36 cellular contexts compared by ENCODE assay signal in genomic region chr7:54690892-54691291, GRCh38.
"Had no signal": no experiment of that assay in that cellular context is flagged by ENCODE, and none has a peak within 500 bp of the region (broad histone marks: within the 10 kb centered on the region; RNA-seq: fewer than 3 reads in every experiment).

No MANE protein-coding gene starts in this region.

- H3K27ac Mint-ChIP-seq: activated CD4-positive, alpha-beta memory T cell treated with anti-CD3 and anti-CD28 coated beads, Interleukin-2, amount 10 ng/mL, durations not matched to agents 7 days and 5 days; activated CD4-positive, alpha-beta T cell treated with anti-CD3 and anti-CD28 coated beads for 36 hours; activated CD4-positive, alpha-beta T cell treated with anti-CD3 and anti-CD28 coated beads, Interleukin-2, amount 10 ng/mL, durations not matched to agents 7 days and 5 days; activated CD8-positive, alpha-beta memory T cell treated with anti-CD3 and anti-CD28 coated beads, Interleukin-2, amount 10 ng/mL, durations not matched to agents 7 days and 5 days; activated CD8-positive, alpha-beta T cell treated with anti-CD3 and anti-CD28 coated beads, Interleukin-2, amount 10 ng/mL, durations not matched to agents 7 days and 5 days; activated naive CD4-positive, alpha-beta T cell treated with anti-CD3 and anti-CD28 coated beads, Interleukin-2, amount 10 ng/mL, durations not matched to agents 7 days and 5 days; activated naive CD4-positive, alpha-beta T cell treated with anti-CD3 and anti-CD28 coated beads, Interleukin-2, amount 50 U/mL, for 24 hours; activated naive CD8-positive, alpha-beta T cell; activated naive CD8-positive, alpha-beta T cell treated with anti-CD3 and anti-CD28 coated beads, Interleukin-2, amount 10 ng/mL, durations not matched to agents 7 days and 5 days; activated naive CD8-positive, alpha-beta T cell treated with anti-CD3 and anti-CD28 coated beads, Interleukin-2, amount 50 U/mL, for 24 hours; activated T-cell treated with anti-CD3 and anti-CD28 coated beads, Interleukin-2, amount 50 U/mL, for 24 hours; activated T-helper 2 cell treated with anti-CD3 and anti-CD28 coated beads, Interferon-gamma antibody, Interleukin-2, Interleukin-4, amounts not matched to agents 10 μg/mL and 5 μg/mL and 100 μg/mL, durations not matched to agents 14 hours and 24 hours and 36 hours; brain; T-helper 1 cell treated with Interleukin-12 subunit alpha and Interleukin-12 subunit beta and Interleukin-4 antibody, amounts not matched to agents 30 μg/mL and 1 μg/mL, for 36 hours; T-helper 2 cell treated with Interferon-gamma antibody and Interleukin-4, amounts not matched to agents 5 μg/mL and 100 μg/mL, for 36 hours had no signal

- H3K4me3 Mint-ChIP-seq: activated CD4-positive, alpha-beta memory T cell treated with anti-CD3 and anti-CD28 coated beads, Interleukin-2, amount 10 ng/mL, durations not matched to agents 7 days and 5 days; activated CD4-positive, alpha-beta T cell treated with anti-CD3 and anti-CD28 coated beads for 36 hours; activated CD4-positive, alpha-beta T cell treated with anti-CD3 and anti-CD28 coated beads, Interleukin-2, amount 10 ng/mL, durations not matched to agents 7 days and 5 days; activated CD8-positive, alpha-beta memory T cell treated with anti-CD3 and anti-CD28 coated beads, Interleukin-2, amount 10 ng/mL, durations not matched to agents 7 days and 5 days; activated CD8-positive, alpha-beta T cell treated with anti-CD3 and anti-CD28 coated beads, Interleukin-2, amount 10 ng/mL, durations not matched to agents 7 days and 5 days; activated naive CD4-positive, alpha-beta T cell treated with anti-CD3 and anti-CD28 coated beads, Interleukin-2, amount 10 ng/mL, durations not matched to agents 7 days and 5 days; activated naive CD4-positive, alpha-beta T cell treated with anti-CD3 and anti-CD28 coated beads, Interleukin-2, amount 50 U/mL, for 24 hours; activated naive CD8-positive, alpha-beta T cell; activated naive CD8-positive, alpha-beta T cell treated with anti-CD3 and anti-CD28 coated beads, Interleukin-2, amount 10 ng/mL, durations not matched to agents 7 days and 5 days; activated naive CD8-positive, alpha-beta T cell treated with anti-CD3 and anti-CD28 coated beads, Interleukin-2, amount 50 U/mL, for 24 hours; activated T-cell treated with anti-CD3 and anti-CD28 coated beads, Interleukin-2, amount 50 U/mL, for 24 hours; brain; central memory CD8-positive, alpha-beta T cell; T-helper 1 cell treated with Interleukin-12 subunit alpha and Interleukin-12 subunit beta and Interleukin-4 antibody, amounts not matched to agents 30 μg/mL and 1 μg/mL, for 36 hours; T-helper 2 cell treated with Interferon-gamma antibody and Interleukin-4, amounts not matched to agents 5 μg/mL and 100 μg/mL, for 36 hours had no signal

- H3K9me3 Mint-ChIP-seq: activated CD4-positive, alpha-beta memory T cell treated with anti-CD3 and anti-CD28 coated beads, Interleukin-2, amount 10 ng/mL, durations not matched to agents 7 days and 5 days; activated CD4-positive, alpha-beta T cell treated with anti-CD3 and anti-CD28 coated beads, Interleukin-2, amount 10 ng/mL, durations not matched to agents 7 days and 5 days; activated naive CD4-positive, alpha-beta T cell treated with anti-CD3 and anti-CD28 coated beads, Interleukin-2, amount 50 U/mL, for 24 hours; activated naive CD8-positive, alpha-beta T cell treated with anti-CD3 and anti-CD28 coated beads, Interleukin-2, amount 50 U/mL, for 24 hours; activated T-cell treated with anti-CD3 and anti-CD28 coated beads, Interleukin-2, amount 50 U/mL, for 24 hours; activated T-helper 2 cell treated with anti-CD3 and anti-CD28 coated beads, Interferon-gamma antibody, Interleukin-2, Interleukin-4, amounts not matched to agents 10 μg/mL and 5 μg/mL and 100 μg/mL, durations not matched to agents 14 hours and 24 hours and 36 hours; central memory CD8-positive, alpha-beta T cell; T-helper 1 cell treated with Interleukin-12 subunit alpha and Interleukin-12 subunit beta and Interleukin-4 antibody, amounts not matched to agents 30 μg/mL and 1 μg/mL, for 36 hours; T-helper 2 cell treated with Interferon-gamma antibody and Interleukin-4, amounts not matched to agents 5 μg/mL and 100 μg/mL, for 36 hours had no signal

- H3K9me3 ChIP-seq: ascending aorta had no signal

- H3K36me3 ChIP-seq: ascending aorta, cardiac muscle cell had no signal

- H3K4me1 ChIP-seq: ascending aorta had no signal

- H3K27ac ChIP-seq: ascending aorta, cardiac muscle cell, VCaP had no signal

- ATAC-seq: activated CD4-positive, alpha-beta T cell treated with anti-CD3 and anti-CD28 coated beads for 36 hours; activated CD4-positive, CD25-positive, alpha-beta regulatory T cell treated with anti-CD3 and anti-CD28 coated beads, Interleukin-2, amount 50 U/mL, for 24 hours; activated CD8-positive, alpha-beta memory T cell treated with anti-CD3 and anti-CD28 coated beads, Interleukin-2, amount 10 ng/mL, durations not matched to agents 7 days and 5 days; activated CD8-positive, alpha-beta T cell treated with anti-CD3 and anti-CD28 coated beads, Interleukin-2, amount 10 ng/mL, durations not matched to agents 7 days and 5 days; activated naive CD8-positive, alpha-beta T cell treated with anti-CD3 and anti-CD28 coated beads, Interleukin-2, amount 50 U/mL, for 24 hours had no signal

- H3K4me1 Mint-ChIP-seq: activated CD4-positive, alpha-beta memory T cell treated with anti-CD3 and anti-CD28 coated beads, Interleukin-2, amount 10 ng/mL, durations not matched to agents 7 days and 5 days; activated CD4-positive, alpha-beta T cell treated with anti-CD3 and anti-CD28 coated beads for 36 hours; activated CD4-positive, alpha-beta T cell treated with anti-CD3 and anti-CD28 coated beads, Interleukin-2, amount 10 ng/mL, durations not matched to agents 7 days and 5 days; activated CD8-positive, alpha-beta memory T cell treated with anti-CD3 and anti-CD28 coated beads, Interleukin-2, amount 10 ng/mL, durations not matched to agents 7 days and 5 days; activated naive CD4-positive, alpha-beta T cell treated with anti-CD3 and anti-CD28 coated beads, Interleukin-2, amount 10 ng/mL, durations not matched to agents 7 days and 5 days; activated naive CD4-positive, alpha-beta T cell treated with anti-CD3 and anti-CD28 coated beads, Interleukin-2, amount 50 U/mL, for 24 hours; activated naive CD8-positive, alpha-beta T cell treated with anti-CD3 and anti-CD28 coated beads, Interleukin-2, amount 10 ng/mL, durations not matched to agents 7 days and 5 days; activated naive CD8-positive, alpha-beta T cell treated with anti-CD3 and anti-CD28 coated beads, Interleukin-2, amount 50 U/mL, for 24 hours; brain; central memory CD8-positive, alpha-beta T cell had no signal

- H3K27me3 ChIP-seq: ascending aorta, cardiac muscle cell had no signal

- DNase-seq: activated CD4-positive, alpha-beta memory T cell treated with anti-CD3 and anti-CD28 coated beads, Interleukin-2, amount 10 ng/mL, durations not matched to agents 7 days and 5 days; activated CD4-positive, alpha-beta T cell treated with anti-CD3 and anti-CD28 coated beads for 1 hour; activated CD4-positive, alpha-beta T cell treated with anti-CD3 and anti-CD28 coated beads for 36 hours; activated CD4-positive, alpha-beta T cell treated with anti-CD3 and anti-CD28 coated beads for 48 hours; activated CD4-positive, alpha-beta T cell treated with anti-CD3 and anti-CD28 coated beads, Interleukin-2, amount 10 ng/mL, durations not matched to agents 7 days and 5 days; activated CD4-positive, alpha-beta T cell treated with anti-CD3 and anti-CD28 coated beads, Interleukin-2, amount 50 U/mL, for 48 hours; activated CD4-positive, CD25-positive, alpha-beta regulatory T cell; activated CD8-positive, alpha-beta memory T cell treated with anti-CD3 and anti-CD28 coated beads for 24 hours; activated CD8-positive, alpha-beta memory T cell treated with anti-CD3 and anti-CD28 coated beads, Interleukin-2, amount 10 ng/mL, durations not matched to agents 7 days and 5 days; activated CD8-positive, alpha-beta memory T cell treated with anti-CD3 and anti-CD28 coated beads, Interleukin-2, amount 50 U/mL, for 48 hours; activated CD8-positive, alpha-beta T cell treated with anti-CD3 and anti-CD28 coated beads, Interleukin-2, amount 10 ng/mL, durations not matched to agents 7 days and 5 days; activated effector memory CD4-positive, alpha-beta T cell treated with Interleukin-2 at 50 U/mL for 16 hours; activated gamma-delta T cell; activated naive CD4-positive, alpha-beta T cell treated with anti-CD3 and anti-CD28 coated beads, Interleukin-2, amount 10 ng/mL, durations not matched to agents 7 days and 5 days; activated naive CD4-positive, alpha-beta T cell treated with Interleukin-2 at 50 U/mL for 16 hours; activated naive CD8-positive, alpha-beta T cell treated with anti-CD3 and anti-CD28 coated beads, Interleukin-2, amount 10 ng/mL, durations not matched to agents 7 days and 5 days; activated naive CD8-positive, alpha-beta T cell treated with anti-CD3 and anti-CD28 coated beads, Interleukin-2, amount 50 U/mL, for 24 hours; activated T-cell treated with anti-CD3 and anti-CD28 coated beads, Interleukin-2, amount 50 U/mL, for 24 hours; activated T-cell treated with anti-CD3 and anti-CD28 coated beads, Interleukin-2, amount 50 U/mL, for 48 hours; amygdala; anterior cingulate cortex; caudate nucleus; cerebellar nuclear complex; T-helper 2 cell; T-helper 9 cell had no signal

- H3K27me3 Mint-ChIP-seq: activated CD4-positive, alpha-beta memory T cell treated with anti-CD3 and anti-CD28 coated beads, Interleukin-2, amount 10 ng/mL, durations not matched to agents 7 days and 5 days; activated CD4-positive, alpha-beta T cell treated with anti-CD3 and anti-CD28 coated beads for 36 hours; activated CD4-positive, alpha-beta T cell treated with anti-CD3 and anti-CD28 coated beads, Interleukin-2, amount 10 ng/mL, durations not matched to agents 7 days and 5 days; activated CD8-positive, alpha-beta memory T cell treated with anti-CD3 and anti-CD28 coated beads, Interleukin-2, amount 10 ng/mL, durations not matched to agents 7 days and 5 days; activated naive CD4-positive, alpha-beta T cell treated with anti-CD3 and anti-CD28 coated beads, Interleukin-2, amount 10 ng/mL, durations not matched to agents 7 days and 5 days; activated naive CD4-positive, alpha-beta T cell treated with anti-CD3 and anti-CD28 coated beads, Interleukin-2, amount 50 U/mL, for 24 hours; activated naive CD8-positive, alpha-beta T cell; activated naive CD8-positive, alpha-beta T cell treated with anti-CD3 and anti-CD28 coated beads, Interleukin-2, amount 10 ng/mL, durations not matched to agents 7 days and 5 days; activated naive CD8-positive, alpha-beta T cell treated with anti-CD3 and anti-CD28 coated beads, Interleukin-2, amount 50 U/mL, for 24 hours; activated T-cell treated with anti-CD3 and anti-CD28 coated beads, Interleukin-2, amount 50 U/mL, for 24 hours; central memory CD8-positive, alpha-beta T cell had no signal

- H3K4me3 ChIP-seq: ascending aorta, cardiac muscle cell had no signal

- H3K36me3 Mint-ChIP-seq: activated CD8-positive, alpha-beta memory T cell treated with anti-CD3 and anti-CD28 coated beads, Interleukin-2, amount 10 ng/mL, durations not matched to agents 7 days and 5 days; activated naive CD4-positive, alpha-beta T cell treated with anti-CD3 and anti-CD28 coated beads, Interleukin-2, amount 10 ng/mL, durations not matched to agents 7 days and 5 days; activated naive CD4-positive, alpha-beta T cell treated with anti-CD3 and anti-CD28 coated beads, Interleukin-2, amount 50 U/mL, for 24 hours; activated naive CD8-positive, alpha-beta T cell; activated naive CD8-positive, alpha-beta T cell treated with anti-CD3 and anti-CD28 coated beads, Interleukin-2, amount 10 ng/mL, durations not matched to agents 7 days and 5 days; brain had no signal
